Comparison of ENCODE assay signal across 22 cellular contexts in the genomic region with DNA sequence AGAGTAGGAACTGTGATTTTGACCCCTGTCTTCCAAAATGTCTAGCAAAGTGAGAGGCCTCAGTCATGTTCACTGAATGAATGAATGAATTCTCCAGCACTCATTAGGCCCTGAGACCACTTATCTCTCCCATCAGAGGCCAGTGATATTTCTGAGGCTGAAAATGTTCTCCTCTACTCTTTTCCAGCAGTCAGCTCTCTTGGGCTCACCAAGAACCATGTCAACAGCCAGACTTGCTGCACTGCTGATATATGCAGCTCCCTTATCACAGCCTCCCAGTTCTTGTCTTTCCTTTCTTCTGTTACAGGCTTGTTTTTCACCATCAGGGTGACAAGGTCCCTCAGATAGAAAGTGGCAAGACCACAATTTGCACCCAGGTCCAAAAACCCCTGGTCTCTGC. TPM values are rescaled to one million over a fixed set of nuclear protein-coding genes. Genes with fewer than 3 reads are reported as not detected.
"Had no signal": no experiment of that assay in that cellular context is flagged by ENCODE, and none has a peak within 500 bp of the region (broad histone marks: within the 10 kb centered on the region; RNA-seq: fewer than 3 reads in every experiment).

No MANE protein-coding gene starts in this region.

- H3K27ac ChIP-seq: SJSA1, WERI-Rb-1 had no signal

- H3K27me3 ChIP-seq: SJSA1 had no signal

- H3K9me3 ChIP-seq: SJSA1 had no signal

- H3K36me3 ChIP-seq: SJSA1, WERI-Rb-1 had no signal

- ATAC-seq: activated CD4-positive, alpha-beta T cell treated with anti-CD3 and anti-CD28 coated beads for 36 hours; activated T-helper 17 cell treated with anti-CD3 and anti-CD28 coated beads, Interleukin-2, amount 50 U/mL, for 72 hours had no signal

- DNase-seq: activated CD4-positive, alpha-beta memory T cell treated with anti-CD3 and anti-CD28 coated beads, Interleukin-2, amount 10 ng/mL, durations not matched to agents 7 days and 5 days; activated CD4-positive, alpha-beta T cell treated with anti-CD3 and anti-CD28 coated beads for 36 hours; activated CD4-positive, alpha-beta T cell treated with anti-CD3 and anti-CD28 coated beads, Interleukin-2, amount 50 U/mL, for 1 hour; activated gamma-delta T cell; activated naive CD4-positive, alpha-beta T cell treated with anti-CD3 and anti-CD28 coated beads, Interleukin-2, amount 10 ng/mL, durations not matched to agents 7 days and 5 days; activated naive CD8-positive, alpha-beta T cell treated with anti-CD3 and anti-CD28 coated beads for 36 hours; activated T-cell treated with anti-CD3 and anti-CD28 coated beads for 4 hours; activated T-cell treated with anti-CD3 and anti-CD28 coated beads, Interleukin-2, amount 50 U/mL, for 48 hours; caudate nucleus; Kasumi-1; KBM-7; NCI-H1105 treated with DMSO at 0.1 percent for 48 hours; NCI-H1436 treated with DMSO at 0.1 percent for 48 hours; NCI-H187; NCI-H2081; NCI-H510A treated with DMSO at 0.1 percent for 48 hours; NCI-H69; SHP77; WERI-Rb-1 had no signal

- H3K4me3 ChIP-seq: SJSA1 had no signal

RNA-seq across cellular contexts. Expression of a gene that starts 40.9 kb away (rescaled TPM):
- total RNA-seq: activated CD4-positive, alpha-beta memory T cell treated with anti-CD3 and anti-CD28 coated beads, Interleukin-2, amount 10 ng/mL, durations not matched to agents 7 days and 5 days; activated CD4-positive, alpha-beta T cell treated with anti-CD3 and anti-CD28 coated beads for 36 hours; activated CD8-positive, alpha-beta memory T cell treated with anti-CD3 and anti-CD28 coated beads for 36 hours; activated naive CD8-positive, alpha-beta T cell treated with anti-CD3 and anti-CD28 coated beads for 36 hours; activated T-helper 17 cell treated with anti-CD3 and anti-CD28 coated beads, Interleukin-2, amount 50 U/mL, for 72 hours had no signal
